Comparison of ENCODE assay signal across 17 cellular contexts in genomic region chr3:51978143-51978502, GRCh38. TPM values are rescaled to one million over a fixed set of nuclear protein-coding genes. Genes with fewer than 3 reads are reported as not detected.
DNase-seq lines count a peak whose midpoint lies in the region; ATAC-seq and TF ChIP-seq lines count a peak whose summit lies in the region.
"Had no signal": no experiment of that assay in that cellular context is flagged by ENCODE, and none has a peak within 500 bp of the region (broad histone marks: within the 10 kb centered on the region; RNA-seq: fewer than 3 reads in every experiment).

No MANE protein-coding gene starts in this region.

- H3K79me2 ChIP-seq in mammary epithelial cell (ENCODE audit: insufficient read depth, low read length) = no peaks in the 10 kb centered on the region

- ATAC-seq in activated T-cell treated with anti-CD3 and anti-CD28 coated beads, Interleukin-2, amount 50 U/mL, for 72 hours (replicated peaks in 1 of 2) = no peak
- ATAC-seq in GM19463 (IDR thresholded peaks at IDR 0.05; ENCODE audit: unreplicated experiment) = no peak
- ATAC-seq: GM12878 had no signal

- H3K36me3 Mint-ChIP-seq in activated T-cell treated with anti-CD3 and anti-CD28 coated beads, Interleukin-2, amount 50 U/mL, for 24 hours (ENCODE audit: low read depth) = peaks cover 23% of the 10 kb centered on the region
- peaks cover 0 to 6% of the 10 kb centered on the region in 2 donors for H3K36me3 Mint-ChIP-seq in activated T-cell treated with anti-CD3 and anti-CD28 coated beads, Interleukin-2, amount 50 U/mL, for 72 hours (ENCODE audit: insufficient read depth in 2 of 2)
- no peaks in the 10 kb centered on the region for H3K36me3 Mint-ChIP-seq in neural crest cell (ENCODE audit: low read depth)
- H3K36me3 Mint-ChIP-seq: CD4-positive, CD25-positive, alpha-beta regulatory T cell had no signal

- peak overlapping the region; percentile 62 for H2AFZ ChIP-seq in mammary epithelial cell (ENCODE audit: low read depth, low read length)
- H2AFZ ChIP-seq: GM23248 had no signal

- H3K9me3 ChIP-seq in mammary epithelial cell (replicated peaks; ENCODE audit: insufficient read depth, low read length) = no peaks in the 10 kb centered on the region

- TF ChIP-seq CTCF in RWPE1 (conservative IDR thresholded peaks at IDR 0.05; ENCODE audit: low read depth) = no peak
- TF ChIP-seq CTCF in mammary epithelial cell (conservative IDR thresholded peaks at IDR 0.05 in 1 of 2, IDR thresholded peaks at IDR 0.05 in 1 of 2; ENCODE audit: extremely low read depth in 1 of 2, insufficient read depth in 1 of 2, low read depth in 1 of 2, low read length in 2 of 2) = no peak
- TF ChIP-seq CTCF in neural crest cell (conservative IDR thresholded peaks at IDR 0.05) = no peak

- H3K27me3 ChIP-seq in mammary epithelial cell (ENCODE audit: insufficient read depth, low read length) = no peaks in the 10 kb centered on the region
- H3K27me3 ChIP-seq: BLaER1 treated with 17β-estradiol and CSF1 and Interleukin-3, amounts not matched to agents 10 nM and 100 nM had no signal

- H3K36me3 ChIP-seq in mammary epithelial cell (ENCODE audit: insufficient read depth, low read length) = no peaks in the 10 kb centered on the region

- H3K27ac Mint-ChIP-seq in activated T-cell treated with anti-CD3 and anti-CD28 coated beads, Interleukin-2, amount 50 U/mL, for 24 hours = peak overlapping the region; percentile 57
- H3K27ac Mint-ChIP-seq in activated T-cell treated with anti-CD3 and anti-CD28 coated beads, Interleukin-2, amount 50 U/mL, for 72 hours = no peak overlapping the region
- no peak overlapping the region for H3K27ac Mint-ChIP-seq in neural crest cell (ENCODE audit: unreplicated experiment)

- H3K27me3 Mint-ChIP-seq in activated T-cell treated with anti-CD3 and anti-CD28 coated beads, Interleukin-2, amount 50 U/mL, for 24 hours = no peaks in the 10 kb centered on the region
- no peaks in the 10 kb centered on the region for H3K27me3 Mint-ChIP-seq in activated T-cell treated with anti-CD3 and anti-CD28 coated beads, Interleukin-2, amount 50 U/mL, for 72 hours (ENCODE audit: low read depth)
- H3K27me3 Mint-ChIP-seq in neural crest cell (ENCODE audit: low read depth) = no peaks in the 10 kb centered on the region

- no peaks in the 10 kb centered on the region for H4K20me1 ChIP-seq in mammary epithelial cell (ENCODE audit: insufficient read depth, low read length)

- H3K4me2 ChIP-seq in mammary epithelial cell (ENCODE audit: insufficient read depth, low read depth, low read length) = no peak overlapping the region

- no peak overlapping the region for H3K9ac ChIP-seq in mammary epithelial cell (ENCODE audit: insufficient read depth, low read length)
- H3K9ac ChIP-seq: GM23248 had no signal

- dilution Hi-C loops in mammary epithelial cell (cut with HindIII; ENCODE audit: low sequenced_read_pairs) = no loop called here

- POLR2A ChIA-PET in RWPE1 (lab: Yijun Ruan, JAX; ENCODE audit: low non-redundant PET) = no interaction called here

- CTCF ChIA-PET in RWPE1 (lab: Yijun Ruan, JAX) = no interaction called here
- CTCF ChIA-PET in mammary epithelial cell (lab: Charles Lee; ENCODE audit: low non-redundant PET) = no interaction called here

- 44% methylated on average over 4 of the region's 4 CpGs for WGBS in mammary epithelial cell (ENCODE audit: low coverage, missing lambda C conversion rate)

- intact Hi-C loops in mammary epithelial cell (cut with micrococcal nuclease) = no loop called here

- H3K9me3 Mint-ChIP-seq in activated T-cell treated with anti-CD3 and anti-CD28 coated beads, Interleukin-2, amount 50 U/mL, for 24 hours = no peaks in the 10 kb centered on the region
- H3K9me3 Mint-ChIP-seq in activated T-cell treated with anti-CD3 and anti-CD28 coated beads, Interleukin-2, amount 50 U/mL, for 72 hours = no peaks in the 10 kb centered on the region
- H3K9me3 Mint-ChIP-seq in neural crest cell = no peaks in the 10 kb centered on the region
- H3K9me3 Mint-ChIP-seq: CD4-positive, CD25-positive, alpha-beta regulatory T cell had no signal

- no peak for DNase-seq in activated T-cell treated with anti-CD3 and anti-CD28 coated beads, Interleukin-2, amount 50 U/mL, for 24 hours
- DNase-seq in activated T-cell treated with anti-CD3 and anti-CD28 coated beads, Interleukin-2, amount 50 U/mL, for 72 hours = no peak
- DNase-seq in RWPE1 (ENCODE audit: low spot score) = no peak
- DNase-seq in mammary epithelial cell = no peak
- no peak for DNase-seq in neural crest cell (ENCODE audit: low read depth, low spot score)
- no peak for DNase-seq in NCI-H1417 (lab: John Stamatoyannopoulos, UW)
- DNase-seq in NCI-H345 treated with DMSO at 0.1 percent for 48 hours (lab: John Stamatoyannopoulos, UW; ENCODE audit: unreplicated experiment) = no peak
- DNase-seq: 8988T, AML-193, Calu3, DMS79, GM23248, H7 had no signal

- H3K4me3 Mint-ChIP-seq in activated T-cell treated with anti-CD3 and anti-CD28 coated beads, Interleukin-2, amount 50 U/mL, for 24 hours = no peak overlapping the region
- no peak overlapping the region for H3K4me3 Mint-ChIP-seq in activated T-cell treated with anti-CD3 and anti-CD28 coated beads, Interleukin-2, amount 50 U/mL, for 72 hours
- H3K4me3 Mint-ChIP-seq in neural crest cell = peak overlapping the region; percentile 12

- no peak overlapping the region for H3K4me3 ChIP-seq in mammary epithelial cell (replicated peaks in 1 of 3; ENCODE audit: insufficient read depth in 1 of 3, low read depth in 2 of 3, low read length in 3 of 3)
- H3K4me3 ChIP-seq: BLaER1 treated with 17β-estradiol and CSF1 and Interleukin-3, amounts not matched to agents 10 nM and 100 nM; GM12878; GM23248 had no signal

- H3K27ac ChIP-seq in RWPE1 (peak overlapping the region; percentile 91), mammary epithelial cell (ENCODE audit: insufficient read depth, low read depth, low read length) (no peak overlapping the region)
- H3K27ac ChIP-seq: GM23248 had no signal

- H3K4me1 ChIP-seq in mammary epithelial cell (ENCODE audit: insufficient read depth, low read length) = peaks cover 55% of the 10 kb centered on the region

- in situ Hi-C loops in mammary epithelial cell (cut with MboI; ENCODE audit: low sequenced_read_pairs in 2 of 2) = no loop called here

- no TSS peak for BruUV-seq in mammary epithelial cell (replicated peaks; lab: Mats Ljungman, UMichigan)

- H3K4me1 Mint-ChIP-seq in activated T-cell treated with anti-CD3 and anti-CD28 coated beads, Interleukin-2, amount 50 U/mL, for 24 hours (ENCODE audit: low read depth) = peaks cover 50% of the 10 kb centered on the region
- H3K4me1 Mint-ChIP-seq in activated T-cell treated with anti-CD3 and anti-CD28 coated beads, Interleukin-2, amount 50 U/mL, for 72 hours (ENCODE audit: low read depth) = peaks cover 48% of the 10 kb centered on the region
- peaks cover 41% of the 10 kb centered on the region for H3K4me1 Mint-ChIP-seq in neural crest cell

RNA-seq across cellular contexts. Expression of gene ABHD14A, which starts 3.3 kb away (rescaled TPM):
- 1 to 10 TPM; 6.6 to 8.9 TPM for total RNA-seq in activated T-cell treated with anti-CD3 and anti-CD28 coated beads, Interleukin-2, amount 50 U/mL, for 72 hours
- total RNA-seq in mammary epithelial cell = 10 to 100 TPM in 1 of 2 donors, 1 to 10 TPM in 1; 9.7 to 10.0 TPM
- polyA plus RNA-seq in mammary epithelial cell = 15.4 TPM
- polyA minus RNA-seq in mammary epithelial cell = 3.2 TPM
- 12.3 and 14.8 TPM in 2 replicates for total RNA-seq in neural crest cell

RNA-seq across cellular contexts. Expression of gene ABHD14B, which starts 4.3 kb away (rescaled TPM):
- total RNA-seq in activated T-cell treated with anti-CD3 and anti-CD28 coated beads, Interleukin-2, amount 50 U/mL, for 72 hours = 10 to 100 TPM; 52.5 to 54.6 TPM
- total RNA-seq in mammary epithelial cell = 10 to 100 TPM; 20.5 to 24.9 TPM
- 34.8 TPM for polyA plus RNA-seq in mammary epithelial cell
- 29.5 TPM for polyA minus RNA-seq in mammary epithelial cell
- 4.7 and 6.2 TPM in 2 replicates for total RNA-seq in neural crest cell

RNA-seq across cellular contexts. Expression of gene ACY1, which starts 5.2 kb away (rescaled TPM):
- total RNA-seq in activated T-cell treated with anti-CD3 and anti-CD28 coated beads, Interleukin-2, amount 50 U/mL, for 72 hours = 10 to 100 TPM; 30.2 to 42.4 TPM
- total RNA-seq in mammary epithelial cell (100 to 1,000 TPM in 1 of 2 donors, 10 to 100 TPM in 1; 90.5 to 107 TPM), neural crest cell (29.9 and 32.5 TPM in 2 replicates)
- 129 TPM for polyA plus RNA-seq in mammary epithelial cell
- polyA minus RNA-seq in mammary epithelial cell = 147 TPM

RNA-seq across cellular contexts. Expression of gene PCBP4, which starts 10.9 kb away (rescaled TPM):
- total RNA-seq in activated T-cell treated with anti-CD3 and anti-CD28 coated beads, Interleukin-2, amount 50 U/mL, for 72 hours = 10 to 100 TPM; 23.3 to 27.4 TPM
- total RNA-seq in mammary epithelial cell (10 to 100 TPM; 51.0 to 61.1 TPM), neural crest cell (228 and 235 TPM in 2 replicates)
- polyA plus RNA-seq in mammary epithelial cell = 65.6 TPM
- 52.8 TPM for polyA minus RNA-seq in mammary epithelial cell

RNA-seq across cellular contexts. Expression of gene RPL29, which starts 17.6 kb away (rescaled TPM):
- 1,000 to 10,000 TPM; 1,676 to 1,838 TPM for total RNA-seq in activated T-cell treated with anti-CD3 and anti-CD28 coated beads, Interleukin-2, amount 50 U/mL, for 72 hours
- total RNA-seq in mammary epithelial cell (1,000 to 10,000 TPM; 1,040 to 1,174 TPM), neural crest cell (1,471 and 1,533 TPM in 2 replicates)
- polyA plus RNA-seq in mammary epithelial cell = 2,670 TPM
- polyA minus RNA-seq in mammary epithelial cell = 407 TPM
